Comparison of ENCODE assay signal across 11 cellular contexts in the genomic region with DNA sequence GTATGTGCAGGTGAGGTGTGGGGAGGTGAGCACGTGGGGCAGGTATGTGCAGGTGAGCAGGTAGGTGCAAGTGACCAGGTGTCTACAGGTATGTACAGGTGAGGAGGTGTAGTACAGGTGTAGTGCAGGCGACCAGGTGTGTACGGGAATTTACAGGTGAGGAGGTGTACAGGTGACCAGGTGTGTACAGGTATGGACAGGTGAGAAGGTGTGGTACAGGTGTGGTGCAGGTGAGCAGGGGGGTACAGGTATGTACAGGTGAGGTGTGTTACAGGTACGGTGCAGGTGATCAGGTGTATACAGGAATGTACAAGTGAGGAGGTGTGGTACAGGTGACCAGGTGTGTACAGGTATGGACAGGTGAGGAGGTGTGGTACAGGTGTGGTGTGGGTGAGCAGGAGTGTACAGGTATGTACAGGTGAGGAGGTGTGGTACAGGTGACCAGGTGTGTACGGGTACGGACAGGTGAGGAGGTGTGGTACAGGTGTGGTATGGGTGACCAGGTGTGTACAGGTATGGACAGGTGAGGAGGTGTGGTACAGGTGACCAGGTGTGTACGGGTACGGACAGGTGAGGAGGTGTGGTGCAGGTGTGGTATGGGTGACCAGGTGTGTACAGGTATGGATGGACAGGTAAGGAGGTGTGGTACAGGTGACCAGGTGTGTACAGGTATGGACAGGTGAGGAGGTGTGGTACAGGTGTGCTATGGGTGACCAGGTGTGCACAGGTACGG. TPM values are rescaled to one million over a fixed set of nuclear protein-coding genes. Genes with fewer than 3 reads are reported as not detected.
DNase-seq lines count a peak whose midpoint lies in the region; ATAC-seq and TF ChIP-seq lines count a peak whose summit lies in the region.
"Had no signal": no experiment of that assay in that cellular context is flagged by ENCODE, and none has a peak within 500 bp of the region (broad histone marks: within the 10 kb centered on the region; RNA-seq: fewer than 3 reads in every experiment).

No MANE protein-coding gene starts in this region.

- no peaks in the 10 kb centered on the region for H3K9me3 ChIP-seq in neural progenitor cell (ENCODE audit: low read depth)

- no peak overlapping the region for H3K4me2 ChIP-seq in neural progenitor cell

- ATAC-seq in HG02623 (IDR thresholded peaks at IDR 0.05; ENCODE audit: unreplicated experiment) (no peak), GM18870 (IDR thresholded peaks at IDR 0.05; ENCODE audit: unreplicated experiment) (no peak)

- peak overlapping the region; percentile 37 for H3K27ac Mint-ChIP-seq in endothelial cell (ENCODE audit: unreplicated experiment)
- peak overlapping the region; percentile 43 for H3K27ac Mint-ChIP-seq in neural progenitor cell

- H3K27me3 Mint-ChIP-seq in endothelial cell (ENCODE audit: unreplicated experiment) (peaks cover 10% of the 10 kb centered on the region), neural progenitor cell (ENCODE audit: insufficient read depth, low read depth) (peaks cover 19% of the 10 kb centered on the region)

- peaks cover 5% of the 10 kb centered on the region for H4K20me1 ChIP-seq in neural progenitor cell (ENCODE audit: low read depth)

- no peaks in the 10 kb centered on the region for H3K27me3 ChIP-seq in neural progenitor cell

- H3K36me3 ChIP-seq in neural progenitor cell = no peaks in the 10 kb centered on the region

- H3K4me1 Mint-ChIP-seq in endothelial cell (ENCODE audit: unreplicated experiment) (peaks cover 4% of the 10 kb centered on the region), neural progenitor cell (peaks cover 25% of the 10 kb centered on the region)

- no peak for TF ChIP-seq CTCF in endothelial cell (IDR thresholded peaks at IDR 0.05; ENCODE audit: unreplicated experiment)
- no peak for TF ChIP-seq CTCF in neural progenitor cell (IDR thresholded peaks at IDR 0.05)

- H3K9me3 Mint-ChIP-seq in endothelial cell (ENCODE audit: unreplicated experiment) = peaks cover 5% of the 10 kb centered on the region
- H3K9me3 Mint-ChIP-seq in neural progenitor cell = peaks cover 6% of the 10 kb centered on the region

- H3K36me3 Mint-ChIP-seq in endothelial cell (ENCODE audit: low read depth, unreplicated experiment) (peaks cover 44% of the 10 kb centered on the region), neural progenitor cell (peaks cover 13% of the 10 kb centered on the region)

- H3K4me1 ChIP-seq in neural progenitor cell = peaks cover 10% of the 10 kb centered on the region

- H2AFZ ChIP-seq in neural progenitor cell (replicated peaks) = no peak overlapping the region

- peak overlapping the region; percentile 84 for H3K4me3 Mint-ChIP-seq in endothelial cell (ENCODE audit: unreplicated experiment)
- peak overlapping the region; percentile 71 for H3K4me3 Mint-ChIP-seq in neural progenitor cell

- no peaks in the 10 kb centered on the region for H3K79me2 ChIP-seq in neural progenitor cell (ENCODE audit: low read depth)

- no peak overlapping the region for H3K4me3 ChIP-seq in neural progenitor cell

- DNase-seq in GM03348 (ENCODE audit: low spot score) (peak; percentile 73), RPMI7951 (ENCODE audit: low read depth) (peak; percentile 56), endothelial cell (ENCODE audit: low spot score) (no peak), neural progenitor cell (ENCODE audit: low spot score) (no peak), NCI-H446 (lab: John Stamatoyannopoulos, UW) (no peak), NCI-H1092 (lab: John Stamatoyannopoulos, UW) (no peak)
- DNase-seq: effector memory CD4-positive, alpha-beta T cell; NCI-H345 had no signal

- H3K9ac ChIP-seq in neural progenitor cell = no peak overlapping the region

- peaks cover 33% of the 10 kb centered on the region for H3F3A ChIP-seq in neural progenitor cell (ENCODE audit: low read depth)

- H3K27ac ChIP-seq in neural progenitor cell = no peak overlapping the region

RNA-seq across cellular contexts. Expression of gene DBNDD1, which starts 12.8 kb away (rescaled TPM):
- total RNA-seq in RPMI7951 (2014; rRNA removed; shearing (Covaris generic)) = 7.7 TPM in 2 replicates
- total RNA-seq in endothelial cell (ENCODE audit: unreplicated experiment) (36.8 TPM), neural progenitor cell (ENCODE audit: low replicate concordance) (5.2 and 19.4 TPM in 2 replicates)

RNA-seq across cellular contexts. Expression of gene PRDM7, which starts 45.0 kb away (rescaled TPM):
- total RNA-seq in RPMI7951 (2014; rRNA removed; shearing (Covaris generic)) = not detected in 2 replicates
- total RNA-seq in endothelial cell (ENCODE audit: unreplicated experiment) (not detected), neural progenitor cell (ENCODE audit: low replicate concordance) (not detected in 2 replicates)
- total RNA-seq: Daoy had no signal

Comparison
In these comparisons a context has a peak if more than half of its experiments do, and no peak if none do; other contexts are left out.
1. DNase-seq: peak in GM03348 (single experiment) and RPMI7951 (single experiment); none in endothelial cell (single experiment), neural progenitor cell (single experiment), NCI-H446 (0 of 2) and NCI-H1092 (single experiment).